In genomic region chr11:46243796-46244109, GRCh38 we compare ENCODE assay signal across 8 cellular contexts. TPM values are rescaled to one million over a fixed set of nuclear protein-coding genes. Genes with fewer than 3 reads are reported as not detected.
A peak's percentile ranks its signal among the peaks of the same experiment; 100 is the strongest.
DNase-seq lines count a peak whose midpoint lies in the region; ATAC-seq, FAIRE-seq and TF ChIP-seq lines count a peak whose summit lies in the region.

No MANE protein-coding gene starts in this region.

- H3K9me3 Mint-ChIP-seq in activated CD4-positive, alpha-beta memory T cell treated with anti-CD3 and anti-CD28 coated beads for 36 hours = no peaks in the 10 kb centered on the region

- H3K4me3 ChIP-seq in HCT116 (replicated peaks in 1 of 2; ENCODE audit: low read depth in 1 of 2, low read length in 2 of 2) (peak overlapping the region; percentile 58 to 79), right cardiac atrium (ENCODE audit: low read length) (peak overlapping the region; percentile 64), small intestine (ENCODE audit: low read depth in 1 of 2, low read length in 2 of 2) (peak overlapping the region; percentile 4 to 43)

- H3K79me2 ChIP-seq in HCT116 (ENCODE audit: insufficient read depth, low read length) = no peaks in the 10 kb centered on the region

- peak overlapping the region; percentile 82 for H3K4me3 Mint-ChIP-seq in activated CD4-positive, alpha-beta memory T cell treated with anti-CD3 and anti-CD28 coated beads for 36 hours

- POLR2A ChIA-PET in HCT116 (lab: Charles Lee) = interaction anchor here (0.6 to 2.7 kb wide), 28 partner anchors 10 to 309 kb away, joined by 3 to 13 read pairs (median 4); no protein-coding TSS in a partner anchor
- POLR2A ChIA-PET in activated CD4-positive, alpha-beta memory T cell treated with anti-CD3 and anti-CD28 coated beads for 36 hours (lab: Charles Lee) = interaction anchor here (0.6 to 1.6 kb wide), 5 partner anchors 52 to 123 kb away, joined by 3 to 6 read pairs (median 5); no protein-coding TSS in a partner anchor

- peak overlapping the region; percentile 73 for H3K9ac ChIP-seq in HCT116 (ENCODE audit: low read length)

- intact Hi-C loops in HCT116 (cut with micrococcal nuclease) = loop anchor here (5.0 kb wide), 1 partner anchor 294 kb away; no protein-coding TSS in a partner anchor
- intact Hi-C loops in activated CD4-positive, alpha-beta memory T cell treated with anti-CD3 and anti-CD28 coated beads for 36 hours (cut with micrococcal nuclease) = loop anchor here (5.0 to 10.0 kb wide), 4 partner anchors 291 to 1774 kb away; partner anchors contain the start of genes ATG13, CRY2 and HARBI1
- intact Hi-C loops in right cardiac atrium (cut with DNase I) = loop anchor here in 2 of 4 donors (2.0 to 5.0 kb wide), 2 partner anchors 54 to 65 kb away; no protein-coding TSS in a partner anchor
- intact Hi-C loops in posterior vena cava (cut with DNase I) = loop anchor here (5.0 kb wide), 2 partner anchors 34 to 64 kb away; partner anchors contain the start of gene CREB3L1 (in 1 of the 2)

- RAD21 ChIA-PET in HCT116 (lab: Charles Lee; ENCODE audit: low non-redundant PET in 1 of 2, low total read pairs in 2 of 2, uncharacterized antibody in 2 of 2, unreplicated experiment in 2 of 2) = interaction anchor here in 1 of 2 experiments (0.9 to 1.1 kb wide), 2 partner anchors 66 to 106 kb away, joined by 3 to 4 read pairs; no protein-coding TSS in a partner anchor

- no peak for TF ChIP-seq CTCF in HCT116 (IDR thresholded peaks at IDR 0.05 in 2 of 3, conservative IDR thresholded peaks at IDR 0.05 in 1 of 3; ENCODE audit: borderline replicate concordance in 1 of 3, insufficient read depth in 1 of 3, low read depth in 2 of 3, low read length in 2 of 3)

- H3K27me3 ChIP-seq in HCT116 (ENCODE audit: insufficient read depth, low read length) (no peaks in the 10 kb centered on the region), right cardiac atrium (ENCODE audit: control insufficient read depth, insufficient read depth) (no peaks in the 10 kb centered on the region), small intestine (ENCODE audit: control insufficient read depth in 2 of 2, insufficient read depth in 2 of 2, low read length in 2 of 2) (no peaks in the 10 kb centered on the region)

- no peak for ATAC-seq in HCT116
- no peak for ATAC-seq in right cardiac atrium

- TSS peak; percentile 98 for BruUV-seq in HCT116 (replicated peaks; lab: Mats Ljungman, UMichigan)

- 29% methylated on average over 8 of the region's 8 CpGs for WGBS in right cardiac atrium
- WGBS in small intestine, 3 donors = 23 to 38% (median 36%) methylated on average over 8 of the region's 8 CpGs

- peak overlapping the region; percentile 75 for H3K27ac Mint-ChIP-seq in activated CD4-positive, alpha-beta memory T cell treated with anti-CD3 and anti-CD28 coated beads for 36 hours

- H3K27me3 Mint-ChIP-seq in activated CD4-positive, alpha-beta memory T cell treated with anti-CD3 and anti-CD28 coated beads for 36 hours = no peaks in the 10 kb centered on the region

- no peak for FAIRE-seq in small intestine (lab: Jason Lieb, UNC)
- FAIRE-seq in HTR-8/SVneo (lab: Jason Lieb, UNC) = no peak

- peaks cover 18 to 64% of the 10 kb centered on the region in 2 experiments for H3K4me1 ChIP-seq in HCT116 (ENCODE audit: control insufficient read depth in 1 of 2, insufficient read depth in 2 of 2, low read length in 2 of 2)
- H3K4me1 ChIP-seq in right cardiac atrium (ENCODE audit: control insufficient read depth, insufficient read depth, low read length) = peaks cover 8% of the 10 kb centered on the region
- H3K4me1 ChIP-seq in small intestine (ENCODE audit: control insufficient read depth in 2 of 2, insufficient read depth in 1 of 2, low read depth in 1 of 2, low read length in 1 of 2) = peaks cover 0 to 2% of the 10 kb centered on the region in 2 donors

- H3K9me3 ChIP-seq in HCT116 (ENCODE audit: control insufficient read depth in 1 of 2, insufficient read depth in 1 of 2, low read depth in 1 of 2, low read length in 2 of 2) = no peaks in the 10 kb centered on the region
- H3K9me3 ChIP-seq in right cardiac atrium (ENCODE audit: control insufficient read depth, low read length) = no peaks in the 10 kb centered on the region
- H3K9me3 ChIP-seq in small intestine (ENCODE audit: control insufficient read depth, low read depth) = no peaks in the 10 kb centered on the region

- H4K20me1 ChIP-seq in HCT116 (ENCODE audit: insufficient read depth) = no peaks in the 10 kb centered on the region

- no peak for TF ChIP-seq POLR2A in HCT116 (IDR thresholded peaks at IDR 0.05; ENCODE audit: borderline replicate concordance, extremely low read depth, insufficient read depth, insufficient read length)

- H3K27ac ChIP-seq in HCT116 (ENCODE audit: low read depth, low read length) = peak overlapping the region; percentile 83
- H3K27ac ChIP-seq in right cardiac atrium (ENCODE audit: low read length) = peak overlapping the region; percentile 97
- H3K27ac ChIP-seq in small intestine (ENCODE audit: low read depth in 1 of 2, low read length in 1 of 2) = peak overlapping the region in 1 of 2 donors; percentile 78

- no peak for DNase-seq in HCT116 (ENCODE audit: low read depth, low spot score)
- DNase-seq in activated CD4-positive, alpha-beta memory T cell treated with anti-CD3 and anti-CD28 coated beads for 36 hours = no peak
- DNase-seq in right cardiac atrium = no peak
- DNase-seq in small intestine = no peak
- no peak for DNase-seq in posterior vena cava (ENCODE audit: low spot score)
- DNase-seq in NCI-H2196 (lab: John Stamatoyannopoulos, UW; ENCODE audit: unreplicated experiment) = no peak
- DNase-seq in NCI-H1105 (lab: John Stamatoyannopoulos, UW) = no peak
- DNase-seq in HTR-8/SVneo (ENCODE audit: insufficient read length, low spot score) = no peak

- peak overlapping the region; percentile 22 for H2AFZ ChIP-seq in HCT116 (ENCODE audit: low read depth, low read length, poor library complexity, severe bottlenecking)

- H3K36me3 Mint-ChIP-seq in activated CD4-positive, alpha-beta memory T cell treated with anti-CD3 and anti-CD28 coated beads for 36 hours = no peaks in the 10 kb centered on the region

- CTCF ChIA-PET in HCT116 (lab: Charles Lee) = interaction anchor here (0.6 to 3.3 kb wide), 9 partner anchors 66 to 376 kb away, joined by 3 to 22 read pairs (median 4); no protein-coding TSS in a partner anchor
- CTCF ChIA-PET in activated CD4-positive, alpha-beta memory T cell treated with anti-CD3 and anti-CD28 coated beads for 36 hours (lab: Charles Lee) = interaction anchor here (0.6 to 19.7 kb wide), 13 partner anchors 51 to 472 kb away, joined by 3 to 479 read pairs (median 3); partner anchors contain the start of genes ATG13 and DGKZ

- H3K4me2 ChIP-seq in HCT116 (ENCODE audit: low read length) = peak overlapping the region; percentile 88

- no peak for TF ChIP-seq RAD21 in HCT116 (IDR thresholded peaks at IDR 0.05; ENCODE audit: low read depth)

- H3K9me2 ChIP-seq in HCT116 (ENCODE audit: insufficient read depth) = no peaks in the 10 kb centered on the region

- H3K4me1 Mint-ChIP-seq in activated CD4-positive, alpha-beta memory T cell treated with anti-CD3 and anti-CD28 coated beads for 36 hours (ENCODE audit: low read depth) = peaks cover 24% of the 10 kb centered on the region

- H3K36me3 ChIP-seq in HCT116 (ENCODE audit: control insufficient read depth in 1 of 2, insufficient read depth in 2 of 2, low read length in 2 of 2) (no peaks in the 10 kb centered on the region), small intestine (ENCODE audit: control insufficient read depth in 2 of 2, insufficient read depth in 2 of 2, low read length in 2 of 2) (no peaks in the 10 kb centered on the region)

TF ChIP-seq in HCT116, 20 proteins besides CTCF, POLR2A, EP300 and RAD21:
- TF ChIP-seq ZFX (IDR thresholded peaks at IDR 0.05) (peak; percentile 8; the same call in 1 of the 2 replicates), ZBTB33 (IDR thresholded peaks at IDR 0.05; ENCODE audit: extremely low read depth, insufficient replicate concordance, low read length) (no peak)

RNA-seq across cellular contexts. Expression of gene CREB3L1, which starts 33.7 kb away (rescaled TPM):
- total RNA-seq in HCT116 (2021; ENCODE audit: unreplicated experiment) (0.37 TPM), right cardiac atrium (10 to 100 TPM in 3 of 4 donors, 1 to 10 TPM in 1; 9.7 to 18.8 (median 15.3) TPM), posterior vena cava (10 to 100 TPM; 14.3 to 25.8 TPM)
- polyA plus RNA-seq in HCT116 (2012) = 0.29 and 0.30 TPM in 2 replicates
- not detected for total RNA-seq in activated CD4-positive, alpha-beta memory T cell treated with anti-CD3 and anti-CD28 coated beads for 36 hours
- polyA plus RNA-seq in right cardiac atrium (15.2 TPM), small intestine (10 to 100 TPM; 14.3 to 36.9 (median 15.7) TPM)
